14 cellular contexts compared by ENCODE assay signal in the genomic region with DNA sequence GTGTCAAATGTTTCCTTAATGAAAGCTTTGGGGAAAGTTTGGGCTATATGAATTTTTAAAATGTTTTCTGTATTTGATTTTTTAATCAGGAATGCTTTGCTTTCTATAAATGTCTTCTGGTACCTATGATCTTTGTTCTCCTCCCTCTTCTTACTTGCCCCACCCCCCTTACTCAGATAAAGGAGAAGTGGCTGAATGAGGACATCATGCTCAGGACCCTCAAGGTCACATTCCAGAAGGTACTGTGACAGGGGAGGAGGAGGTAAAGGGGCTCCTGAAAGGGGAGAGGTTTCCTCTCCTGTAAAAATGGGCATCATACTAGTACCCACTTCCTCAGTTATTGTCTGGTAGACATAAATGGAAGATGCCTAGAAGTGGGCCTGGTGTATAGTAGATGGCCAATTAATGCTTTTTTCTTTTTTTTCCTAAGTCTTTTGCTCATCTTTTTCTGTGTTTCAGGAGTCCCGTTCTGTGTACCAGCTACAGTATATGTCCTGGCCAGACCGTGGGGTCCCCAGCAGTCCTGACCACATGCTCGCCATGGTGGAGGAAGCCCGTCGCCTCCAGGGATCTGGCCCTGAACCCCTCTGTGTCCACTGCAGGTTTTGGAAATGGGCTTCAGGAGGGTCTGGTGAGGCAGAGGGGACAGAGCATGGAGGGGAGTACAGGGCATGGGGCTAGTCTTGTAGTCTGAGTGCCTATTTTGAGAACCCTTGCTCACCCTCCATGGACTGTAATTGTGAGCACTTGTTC. TPM values are rescaled to one million over a fixed set of nuclear protein-coding genes. Genes with fewer than 3 reads are reported as not detected.
DNase-seq lines count a peak whose midpoint lies in the region; ATAC-seq and TF ChIP-seq lines count a peak whose summit lies in the region.
"Had no signal": no experiment of that assay in that cellular context is flagged by ENCODE, and none has a peak within 500 bp of the region (broad histone marks: within the 10 kb centered on the region; RNA-seq: fewer than 3 reads in every experiment).

No MANE protein-coding gene starts in this region.

- POLR2A ChIA-PET in T-cell (lab: Charles Lee), result no interaction called here

- no peak for DNase-seq in activated CD8-positive, alpha-beta memory T cell treated with anti-CD3 and anti-CD28 coated beads, Interleukin-2, amount 10 ng/mL, durations not matched to agents 7 days and 5 days
- no peak for DNase-seq in activated CD8-positive, alpha-beta memory T cell treated with anti-CD3 and anti-CD28 coated beads, Interleukin-2, amount 50 U/mL, for 48 hours
- DNase-seq in T-cell (no peak), sigmoid colon (peak; percentile 40), NCI-H510A treated with DMSO at 0.1 percent for 48 hours (lab: John Stamatoyannopoulos, UW) (no peak)
- no peak for DNase-seq in effector memory CD8-positive, alpha-beta T cell
- DNase-seq in stimulated activated naive CD4-positive, alpha-beta T cell treated with Interleukin-2 at 50 U/mL for 16 hours (lab: John Stamatoyannopoulos, UW), result no peak
- DNase-seq: Calu3, GDM1, glutamatergic neuron, uterus had no signal

- WGBS in sigmoid colon, 2 donors, result 93 to 94% methylated on average over 5 of the region's 5 CpGs

- no peaks in the 10 kb centered on the region for H3K27me3 Mint-ChIP-seq in activated CD8-positive, alpha-beta memory T cell treated with anti-CD3 and anti-CD28 coated beads, Interleukin-2, amount 10 ng/mL, durations not matched to agents 7 days and 5 days
- no peaks in the 10 kb centered on the region for H3K27me3 Mint-ChIP-seq in T-cell
- H3K27me3 Mint-ChIP-seq in effector memory CD8-positive, alpha-beta T cell, result no peaks in the 10 kb centered on the region

- peaks cover 0 to 7% (median 4%) of the 10 kb centered on the region in 4 donors for H3K36me3 ChIP-seq in sigmoid colon
- H3K36me3 ChIP-seq: uterus had no signal

- H3K4me3 ChIP-seq in sigmoid colon, result no peak overlapping the region
- H3K4me3 ChIP-seq: coronary artery, smooth muscle cell, uterus had no signal

- H3K9me3 Mint-ChIP-seq in activated CD8-positive, alpha-beta memory T cell treated with anti-CD3 and anti-CD28 coated beads, Interleukin-2, amount 10 ng/mL, durations not matched to agents 7 days and 5 days (ENCODE audit: low read depth), result no peaks in the 10 kb centered on the region
- no peaks in the 10 kb centered on the region for H3K9me3 Mint-ChIP-seq in T-cell
- no peaks in the 10 kb centered on the region for H3K9me3 Mint-ChIP-seq in effector memory CD8-positive, alpha-beta T cell

- no peaks in the 10 kb centered on the region for H3K9me3 ChIP-seq in sigmoid colon
- H3K9me3 ChIP-seq: uterus had no signal

- intact Hi-C loops in sigmoid colon (cut with DNase I), result loop anchor here (5.0 kb wide), 1 partner anchor 187 kb away; a partner anchor contains a TSS

- H3K27ac ChIP-seq in sigmoid colon, result no peak overlapping the region
- H3K27ac ChIP-seq: coronary artery, uterus had no signal

- no peak for TF ChIP-seq POLR2A in sigmoid colon (IDR thresholded peaks at IDR 0.05)

- no peak for TF ChIP-seq EP300 in sigmoid colon (IDR thresholded peaks at IDR 0.05)

- H3K4me3 Mint-ChIP-seq in activated CD8-positive, alpha-beta memory T cell treated with anti-CD3 and anti-CD28 coated beads, Interleukin-2, amount 10 ng/mL, durations not matched to agents 7 days and 5 days, result no peak overlapping the region
- H3K4me3 Mint-ChIP-seq in T-cell, result peak overlapping the region in 1 of 3 donors; percentile 89
- H3K4me3 Mint-ChIP-seq in effector memory CD8-positive, alpha-beta T cell, result peak overlapping the region; percentile 83 to 88

- CTCF ChIA-PET in activated CD8-positive, alpha-beta memory T cell treated with anti-CD3 and anti-CD28 coated beads, Interleukin-2, amount 10 ng/mL, durations not matched to agents 7 days and 5 days (lab: Charles Lee), result interaction anchor here (1.7 to 2.8 kb wide), 3 partner anchors 10 to 27 kb away, joined by 4 to 15 read pairs (median 12); a partner anchor contains a TSS
- CTCF ChIA-PET in T-cell (lab: Charles Lee), result interaction anchor here in 1 of 2 donors (1.7 kb wide), 1 partner anchor 27 kb away, joined by 3 read pairs; a partner anchor contains a TSS

- H3K27ac Mint-ChIP-seq in activated CD8-positive, alpha-beta memory T cell treated with anti-CD3 and anti-CD28 coated beads, Interleukin-2, amount 10 ng/mL, durations not matched to agents 7 days and 5 days, result peak overlapping the region; percentile 99
- H3K27ac Mint-ChIP-seq in T-cell, result peak overlapping the region; percentile 95 to 98
- H3K27ac Mint-ChIP-seq in effector memory CD8-positive, alpha-beta T cell, result peak overlapping the region; percentile 95 to 97

- TF ChIP-seq CTCF in sigmoid colon (IDR thresholded peaks at IDR 0.05), result no peak

- peaks cover 0 to 31% (median 25%) of the 10 kb centered on the region in 4 donors for H3K4me1 ChIP-seq in sigmoid colon

- peaks cover 24% of the 10 kb centered on the region for H3K36me3 Mint-ChIP-seq in activated CD8-positive, alpha-beta memory T cell treated with anti-CD3 and anti-CD28 coated beads, Interleukin-2, amount 10 ng/mL, durations not matched to agents 7 days and 5 days
- H3K36me3 Mint-ChIP-seq in T-cell, result peaks cover 11% of the 10 kb centered on the region
- peaks cover 28% of the 10 kb centered on the region for H3K36me3 Mint-ChIP-seq in effector memory CD8-positive, alpha-beta T cell (ENCODE audit: insufficient read depth)

- no peaks in the 10 kb centered on the region for H3K27me3 ChIP-seq in sigmoid colon
- H3K27me3 ChIP-seq: uterus had no signal

- ATAC-seq in activated CD8-positive, alpha-beta memory T cell treated with anti-CD3 and anti-CD28 coated beads, Interleukin-2, amount 10 ng/mL, durations not matched to agents 7 days and 5 days, result no peak
- ATAC-seq in T-cell (replicated peaks in 1 of 4) (no peak), GM21786 (IDR thresholded peaks at IDR 0.05; ENCODE audit: unreplicated experiment) (no peak)
- no peak for ATAC-seq in effector memory CD8-positive, alpha-beta T cell (replicated peaks)

- peaks cover 37% of the 10 kb centered on the region for H3K4me1 Mint-ChIP-seq in activated CD8-positive, alpha-beta memory T cell treated with anti-CD3 and anti-CD28 coated beads, Interleukin-2, amount 10 ng/mL, durations not matched to agents 7 days and 5 days
- peaks cover 41 to 44% (median 44%) of the 10 kb centered on the region in 3 donors for H3K4me1 Mint-ChIP-seq in T-cell
- peaks cover 42 to 44% of the 10 kb centered on the region in 2 donors for H3K4me1 Mint-ChIP-seq in effector memory CD8-positive, alpha-beta T cell (ENCODE audit: low read depth in 2 of 2)

RNA-seq across cellular contexts. Expression of a gene that starts 13.9 kb away (rescaled TPM):
- 10 to 100 TPM; 82.3 to 90.5 TPM for total RNA-seq in activated CD8-positive, alpha-beta memory T cell treated with anti-CD3 and anti-CD28 coated beads, Interleukin-2, amount 10 ng/mL, durations not matched to agents 7 days and 5 days
- total RNA-seq in T-cell (10 to 100 TPM; 42.3 to 67.6 (median 58.2) TPM), sigmoid colon (10 to 100 TPM; 30.0 to 39.2 (median 37.4) TPM)
- 100 to 1,000 TPM in 1 of 3 donors, 10 to 100 TPM in 2; 49.7 to 113 (median 55.3) TPM for polyA plus RNA-seq in sigmoid colon

RNA-seq across cellular contexts. Expression of a gene that starts 27.1 kb away (rescaled TPM):
- 100 to 1,000 TPM in 1 of 2 experiments, 10 to 100 TPM in 1; 85.8 to 115 TPM for total RNA-seq in activated CD8-positive, alpha-beta memory T cell treated with anti-CD3 and anti-CD28 coated beads, Interleukin-2, amount 10 ng/mL, durations not matched to agents 7 days and 5 days
- total RNA-seq in T-cell (10 to 100 TPM; 70.7 to 93.7 (median 86.9) TPM), sigmoid colon (100 to 1,000 TPM in 1 of 4 donors, 10 to 100 TPM in 3; 71.2 to 130 (median 81.2) TPM)
- polyA plus RNA-seq in sigmoid colon, result 10 to 100 TPM; 48.0 to 85.0 (median 51.3) TPM
